In the genomic region with DNA sequence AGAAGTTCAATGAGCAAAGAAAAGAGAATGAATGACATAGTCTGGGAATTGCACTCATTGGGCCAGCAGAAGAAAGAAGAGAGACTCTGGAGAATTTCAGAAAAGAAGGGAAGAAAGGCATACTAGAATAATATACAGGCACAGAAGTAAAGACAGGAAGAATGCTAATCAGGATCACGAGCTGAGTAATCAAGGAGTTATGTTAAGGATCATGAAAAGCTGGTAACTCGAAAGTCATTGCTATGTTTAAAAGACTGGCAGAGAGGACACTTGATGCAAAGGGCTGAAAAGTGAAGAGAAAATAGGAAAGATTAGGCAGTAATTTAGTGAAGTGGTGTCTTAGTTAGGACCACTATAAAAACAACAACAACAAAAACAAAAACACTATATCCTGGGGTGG, we compare ENCODE assay signal across 20 cellular contexts.
"Had no signal": no experiment of that assay in that cellular context is flagged by ENCODE, and none has a peak within 500 bp of the region (broad histone marks: within the 10 kb centered on the region; RNA-seq: fewer than 3 reads in every experiment).

No MANE protein-coding gene starts in this region.

- H3K9me3 ChIP-seq: heart left ventricle, left ventricle myocardium inferior, lower lobe of right lung, neutrophil, right atrium auricular region, stomach, thoracic aorta, transverse colon had no signal

- ATAC-seq: heart left ventricle; lower lobe of right lung; natural killer cell treated with Interleukin-12 subunit alpha and Interleukin-12 subunit beta and Interleukin-15 and Interleukin-18, amount 100 ng/mL, for 72 hours had no signal

- H3K4me1 Mint-ChIP-seq: memory B cell had no signal

- DNase-seq: cortex of kidney; dorsolateral prefrontal cortex; effector CD8-positive, alpha-beta T cell; heart left ventricle; hypothalamus; left ventricle myocardium inferior; lower lobe of right lung; midbrain; posterior cingulate gyrus; small intestine; stimulated activated CD4-positive, alpha-beta T cell treated with anti-CD3 and anti-CD28 coated beads, Interleukin-12 subunit alpha, Interleukin-12 subunit beta, amount 100 ng/mL, for 4 hours; stimulated activated naive CD4-positive, alpha-beta T cell; stomach; substantia nigra; transverse colon had no signal

- H3K27ac ChIP-seq: dorsolateral prefrontal cortex, heart left ventricle, left ventricle myocardium inferior, lower lobe of right lung, neutrophil, right atrium auricular region, stomach, thoracic aorta, transverse colon had no signal

- H3K4me1 ChIP-seq: heart left ventricle, left ventricle myocardium inferior, lower lobe of right lung, right atrium auricular region, stomach, transverse colon had no signal

- H3K4me3 ChIP-seq: dorsolateral prefrontal cortex, heart left ventricle, left ventricle myocardium inferior, lower lobe of right lung, right atrium auricular region, stomach, thoracic aorta, transverse colon had no signal

- H3K9me3 Mint-ChIP-seq: memory B cell had no signal

- H3K27me3 ChIP-seq: dorsolateral prefrontal cortex, heart left ventricle, neutrophil, right atrium auricular region, stomach, transverse colon had no signal

- H3K27ac Mint-ChIP-seq: memory B cell; natural killer cell treated with Interleukin-12 subunit alpha and Interleukin-12 subunit beta and Interleukin-15 and Interleukin-18, amount 100 ng/mL, for 72 hours had no signal

- H3K36me3 ChIP-seq: heart left ventricle, left ventricle myocardium inferior, lower lobe of right lung, neutrophil, right atrium auricular region, stomach, thoracic aorta, transverse colon had no signal

- H3K36me3 Mint-ChIP-seq: memory B cell; natural killer cell treated with Interleukin-12 subunit alpha and Interleukin-12 subunit beta and Interleukin-15 and Interleukin-18, amount 100 ng/mL, for 72 hours had no signal

- H3K4me3 Mint-ChIP-seq: memory B cell; natural killer cell treated with Interleukin-12 subunit alpha and Interleukin-12 subunit beta and Interleukin-15 and Interleukin-18, amount 100 ng/mL, for 72 hours had no signal

- H3K27me3 Mint-ChIP-seq: memory B cell; natural killer cell treated with Interleukin-12 subunit alpha and Interleukin-12 subunit beta and Interleukin-15 and Interleukin-18, amount 100 ng/mL, for 72 hours had no signal
